ENCODE assay signal across 25 cellular contexts in the genomic region with DNA sequence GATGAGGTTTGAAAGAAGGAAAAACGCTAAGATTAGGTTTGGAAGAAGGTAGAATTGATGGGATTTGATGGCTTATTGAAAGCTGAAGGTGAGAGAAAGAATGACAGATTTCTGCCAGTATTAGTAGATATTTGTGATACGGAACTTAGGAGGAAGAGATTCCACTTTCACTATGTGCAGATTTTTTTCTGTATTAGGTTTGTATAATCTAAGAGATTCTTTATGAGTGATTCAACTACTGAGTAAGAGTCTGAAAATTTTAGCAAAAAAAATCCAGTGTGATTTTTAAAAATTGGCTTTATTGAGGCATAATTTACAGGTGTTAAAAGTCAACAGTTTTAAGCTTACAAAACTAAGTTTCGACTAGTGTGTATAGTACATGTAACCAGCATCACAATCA.
A peak's percentile ranks its signal among the peaks of the same experiment; 100 is the strongest.
DNase-seq lines count a peak whose midpoint lies in the region; ATAC-seq and TF ChIP-seq lines count a peak whose summit lies in the region.
"Had no signal": no experiment of that assay in that cellular context is flagged by ENCODE, and none has a peak within 500 bp of the region (broad histone marks: within the 10 kb centered on the region; RNA-seq: fewer than 3 reads in every experiment).

No MANE protein-coding gene starts in this region.

- in situ Hi-C loops in brain microvascular endothelial cell (cut with HindIII; ENCODE audit: low pct_ligation_motif_present, low sequenced_read_pairs) = loop anchor here (25.0 kb wide), 1 partner anchor 166 kb away; no protein-coding TSS in a partner anchor

- no peaks in the 10 kb centered on the region for H3K36me3 ChIP-seq in brain microvascular endothelial cell (replicated peaks)

- TF ChIP-seq CTCF in brain microvascular endothelial cell (IDR thresholded peaks at IDR 0.05; ENCODE audit: low read depth, low read length, missing control alignments) = no peak

- no peaks in the 10 kb centered on the region for H3K27me3 ChIP-seq in brain microvascular endothelial cell (replicated peaks)

- DNase-seq in EH (ENCODE audit: low read depth) (peak; percentile 45), NCI-H226 (peak; percentile 5), brain microvascular endothelial cell (no peak), non-pigmented ciliary epithelial cell (ENCODE audit: low read depth) (peak; percentile 13), hypothalamus (lab: John Stamatoyannopoulos, UW) (no peak), activated T-cell treated with anti-CD3 and anti-CD28 coated beads for 4 hours (no peak)
- DNase-seq: activated CD4-positive, alpha-beta T cell treated with anti-CD3 and anti-CD28 coated beads for 48 hours; activated CD8-positive, alpha-beta memory T cell treated with anti-CD3 and anti-CD28 coated beads, Interleukin-2, amount 50 U/mL, for 4 hours; activated effector memory CD4-positive, alpha-beta T cell treated with Interleukin-2 at 50 U/mL for 16 hours; CD4-positive, alpha-beta T cell; DMS 273 treated with DMSO at 0.1 percent for 48 hours; erythroblast; GDM1; H9; Kasumi-1; left colon; naive thymus-derived CD4-positive, alpha-beta T cell; NCI-H1092 treated with DMSO at 0.1 percent for 48 hours; NCI-H2081 treated with DMSO at 0.1 percent for 48 hours; posterior cingulate gyrus; stimulated activated CD4-positive, alpha-beta T cell treated with anti-CD3 and anti-CD28 coated beads, Interleukin-1b, Interleukin-23, amount 100 ng/mL, for 48 hours had no signal

- H3K27ac ChIP-seq in brain microvascular endothelial cell = peak overlapping the region; percentile 40

- ATAC-seq in HG02571 (IDR thresholded peaks at IDR 0.05; ENCODE audit: unreplicated experiment) (no peak), GM19351 (IDR thresholded peaks at IDR 0.05; ENCODE audit: unreplicated experiment) (no peak)
- ATAC-seq: left colon; naive thymus-derived CD4-positive, alpha-beta T cell; sciatic nerve; stimulated activated memory B cell treated with anti-CD40 and anti-IgM and Interleukin-4, amounts not matched to agents 10 μg/mL and 1 μg/mL and 100 μg/mL, for 72 hours had no signal

- no peak overlapping the region for H3K4me3 ChIP-seq in brain microvascular endothelial cell (ENCODE audit: low read depth, low read length)

Comparison
In these comparisons a context has a peak if more than half of its experiments do, and no peak if none do; other contexts are left out.
1. DNase-seq: peak in EH (single experiment), NCI-H226 (single experiment) and non-pigmented ciliary epithelial cell (single experiment); none in brain microvascular endothelial cell (single experiment), hypothalamus (0 of 51) and activated T-cell treated with anti-CD3 and anti-CD28 coated beads for 4 hours (single experiment).